27 cellular contexts compared by ENCODE assay signal in genomic region chr7:3229904-3230470, GRCh38.
"Had no signal": no experiment of that assay in that cellular context is flagged by ENCODE, and none has a peak within 500 bp of the region (broad histone marks: within the 10 kb centered on the region; RNA-seq: fewer than 3 reads in every experiment).

No MANE protein-coding gene starts in this region.

- H2AFZ ChIP-seq: neural progenitor cell, parathyroid adenoma had no signal

- H3K4me3 ChIP-seq: colonic mucosa, lung, mucosa of descending colon, neural progenitor cell, smooth muscle cell, testis, tibial artery, upper lobe of left lung, uterus had no signal

- H3K9me3 ChIP-seq: colonic mucosa, mucosa of descending colon, testis, tibial artery, uterus had no signal

- DNase-seq: colonic mucosa; effector CD8-positive, alpha-beta T cell; endodermal cell; hypothalamus; immature natural killer cell; islet precursor cell; kidney glomerular epithelial cell; left colon; mucosa of descending colon; naive B cell; stimulated activated CD4-positive, alpha-beta T cell treated with anti-CD3 and anti-CD28 coated beads, Interleukin-4, amount 100 ng/mL, for 4 hours; stimulated activated naive CD8-positive, alpha-beta T cell treated with anti-CD3 and anti-CD28 coated beads, Interleukin-15, Interleukin-2, amounts not matched to agents 100 U/mL and 50 U/mL, for 24 hours; substantia nigra; testis; tibial artery; upper lobe of left lung; uterus had no signal

- H3K4me1 ChIP-seq: colonic mucosa, neural progenitor cell, parathyroid adenoma, testis, upper lobe of left lung, uterus had no signal

- H3K4me2 ChIP-seq: neural progenitor cell, smooth muscle cell had no signal

- H3K36me3 ChIP-seq: colonic mucosa, neural progenitor cell, tibial artery, upper lobe of left lung, uterus had no signal

- FAIRE-seq: frontal cortex had no signal

- ATAC-seq: esophagus mucosa; left colon; mucosa of descending colon; natural killer cell treated with Interleukin-12 subunit alpha and Interleukin-12 subunit beta and Interleukin-15 and Interleukin-18, amount 100 ng/mL, for 72 hours; sciatic nerve; stimulated activated memory B cell treated with anti-CD40 and anti-IgM and Interleukin-4, amounts not matched to agents 10 μg/mL and 1 μg/mL and 100 μg/mL, for 72 hours; stimulated activated naive CD8-positive, alpha-beta T cell treated with anti-CD3 and anti-CD28 coated beads, Interleukin-15, Interleukin-2, amounts not matched to agents 100 U/mL and 50 U/mL, for 24 hours had no signal

- H3K27ac ChIP-seq: colonic mucosa, epithelial cell of prostate, neural progenitor cell, parathyroid adenoma, testis, upper lobe of left lung, uterus had no signal

- H3K27me3 ChIP-seq: colonic mucosa, neural progenitor cell, testis, tibial artery, upper lobe of left lung, uterus had no signal

- H3K79me2 ChIP-seq: parathyroid adenoma had no signal

- H3K9ac ChIP-seq: neural progenitor cell, parathyroid adenoma had no signal
